In genomic region chr11:75185866-75186265, GRCh38 we compare ENCODE assay signal across 10 cellular contexts. TPM values are rescaled to one million over a fixed set of nuclear protein-coding genes. Genes with fewer than 3 reads are reported as not detected.
"Had no signal": no experiment of that assay in that cellular context is flagged by ENCODE, and none has a peak within 500 bp of the region (broad histone marks: within the 10 kb centered on the region; RNA-seq: fewer than 3 reads in every experiment).

No MANE protein-coding gene starts in this region.

- H3K27ac Mint-ChIP-seq: GM23338, IgD-negative memory B cell had no signal

- H3K4me3 Mint-ChIP-seq: GM23338, H9, IgD-negative memory B cell had no signal

- H3K9me3 Mint-ChIP-seq: GM23338, H9, IgD-negative memory B cell had no signal

- H3K4me3 ChIP-seq: GM23338 had no signal

- H3K36me3 Mint-ChIP-seq: IgD-negative memory B cell had no signal

- H3K27ac ChIP-seq: HL-60, KMS-11 had no signal

- H3K4me1 Mint-ChIP-seq: IgD-negative memory B cell had no signal

- DNase-seq: H9, HCEC 1CT, KBM-7 had no signal

- H3K9ac ChIP-seq: KMS-11 had no signal

- H3K4me2 ChIP-seq: GM23338, KMS-11 had no signal

- ATAC-seq: GM23338, HepG2 had no signal

RNA-seq across cellular contexts. Expression of gene SLCO2B1, which starts 35.0 kb away (rescaled TPM):
- total RNA-seq: GM23338, H1, H9, HT1080 had no signal
- polyA plus RNA-seq: GM23338, IgD-negative memory B cell had no signal

RNA-seq across cellular contexts. Expression of gene TPBGL, which starts 54.7 kb away (rescaled TPM):
- total RNA-seq: HepG2 had no signal
- polyA plus RNA-seq: HepG2, IgD-negative memory B cell had no signal
